9 cellular contexts compared by ENCODE assay signal in genomic region chr15:90838066-90838465, GRCh38. TPM values are rescaled to one million over a fixed set of nuclear protein-coding genes. Genes with fewer than 3 reads are reported as not detected.
DNase-seq lines count a peak whose midpoint lies in the region; ATAC-seq and TF ChIP-seq lines count a peak whose summit lies in the region.
"Had no signal": no experiment of that assay in that cellular context is flagged by ENCODE, and none has a peak within 500 bp of the region (broad histone marks: within the 10 kb centered on the region; RNA-seq: fewer than 3 reads in every experiment).

No MANE protein-coding gene starts in this region.

- no peaks in the 10 kb centered on the region for H3K9me3 ChIP-seq in effector memory CD4-positive, alpha-beta T cell (ENCODE audit: control insufficient read depth, low read length)
- H3K9me3 ChIP-seq in gastrocnemius medialis: no peaks in the 10 kb centered on the region
- H3K9me3 ChIP-seq: psoas muscle had no signal

- in situ Hi-C loops in gastrocnemius medialis (cut with MboI; ENCODE audit: low sequenced_read_pairs in 4 of 4): no loop called here

- H3K4me1 ChIP-seq in effector memory CD4-positive, alpha-beta T cell (ENCODE audit: control insufficient read depth, insufficient read depth, low read length, poor library complexity, severe bottlenecking): peaks cover 24% of the 10 kb centered on the region
- no peaks in the 10 kb centered on the region for H3K4me1 ChIP-seq in gastrocnemius medialis
- H3K4me1 ChIP-seq: psoas muscle had no signal

- no peak for TF ChIP-seq CTCF in gastrocnemius medialis (IDR thresholded peaks at IDR 0.05 in 4 of 5, conservative IDR thresholded peaks at IDR 0.05 in 1 of 5)

- DNase-seq in activated CD8-positive, alpha-beta memory T cell treated with anti-CD3 and anti-CD28 coated beads for 1 hour (ENCODE audit: extremely low read depth in 1 of 2, low read depth in 1 of 2): peak; percentile 79 to 85
- DNase-seq in effector memory CD4-positive, alpha-beta T cell: peak; percentile 77 to 87 (median 83)
- DNase-seq in stimulated activated CD8-positive, alpha-beta memory T cell treated with anti-CD3 and anti-CD28 coated beads, Interleukin-12 subunit alpha, Interleukin-12 subunit beta, amount 100 ng/mL, for 4 hours (ENCODE audit: low read depth): peak; percentile 86
- DNase-seq in ecto neural progenitor cell (ENCODE audit: low spot score) (no peak), NOMO-1 treated with dmso at 0.1 percent for 144 hours (lab: John Stamatoyannopoulos, UW; ENCODE audit: unreplicated experiment) (no peak), gastrocnemius medialis (no peak)
- DNase-seq: psoas muscle had no signal

- TF ChIP-seq POLR2A in gastrocnemius medialis (IDR thresholded peaks at IDR 0.05): no peak

- intact Hi-C loops in gastrocnemius medialis (cut with DNase I; ENCODE audit: low total_unique reads): no loop called here

- peak overlapping the region; percentile 64 for H3K27ac ChIP-seq in effector memory CD4-positive, alpha-beta T cell (ENCODE audit: insufficient read depth, low read length, poor library complexity, severe bottlenecking)
- H3K27ac ChIP-seq in gastrocnemius medialis: no peak overlapping the region
- H3K27ac ChIP-seq: psoas muscle had no signal

- ATAC-seq in GM21423 (IDR thresholded peaks at IDR 0.05; ENCODE audit: unreplicated experiment): peak; percentile 44
- ATAC-seq in HG03039 (IDR thresholded peaks at IDR 0.05; ENCODE audit: unreplicated experiment): no peak
- no peak for ATAC-seq in gastrocnemius medialis
- ATAC-seq: psoas muscle had no signal

- H3K36me3 ChIP-seq in effector memory CD4-positive, alpha-beta T cell (ENCODE audit: control insufficient read depth, insufficient read depth, low read length): no peaks in the 10 kb centered on the region
- no peaks in the 10 kb centered on the region for H3K36me3 ChIP-seq in gastrocnemius medialis

- H3K4me3 ChIP-seq in effector memory CD4-positive, alpha-beta T cell (ENCODE audit: insufficient read depth, low read depth, low read length, poor library complexity, severe bottlenecking): no peak overlapping the region
- H3K4me3 ChIP-seq in gastrocnemius medialis: no peak overlapping the region
- H3K4me3 ChIP-seq: psoas muscle had no signal

- H3K27me3 ChIP-seq in effector memory CD4-positive, alpha-beta T cell (replicated peaks; ENCODE audit: control insufficient read depth, insufficient read depth, low read length, poor library complexity, severe bottlenecking): no peaks in the 10 kb centered on the region
- no peaks in the 10 kb centered on the region for H3K27me3 ChIP-seq in gastrocnemius medialis

RNA-seq across cellular contexts. Expression of gene FURIN, which starts 30.3 kb away (rescaled TPM):
- 100 to 1,000 TPM in 3 of 4 donors, 10 to 100 TPM in 1; 76.7 to 159 (median 118) TPM for total RNA-seq in gastrocnemius medialis

RNA-seq across cellular contexts. Expression of gene FES, which starts 46.2 kb away (rescaled TPM):
- 10 to 100 TPM in 2 of 4 donors, 1 to 10 TPM in 2; 5.3 to 13.5 (median 10.1) TPM for total RNA-seq in gastrocnemius medialis

Comparison
In these comparisons a context has a peak if more than half of its experiments do, and no peak if none do; other contexts are left out.
1. DNase-seq: peak in activated CD8-positive, alpha-beta memory T cell treated with anti-CD3 and anti-CD28 coated beads for 1 hour (2 of 2), effector memory CD4-positive, alpha-beta T cell (3 of 3) and stimulated activated CD8-positive, alpha-beta memory T cell treated with anti-CD3 and anti-CD28 coated beads, Interleukin-12 subunit alpha, Interleukin-12 subunit beta, amount 100 ng/mL, for 4 hours (single experiment); none in ecto neural progenitor cell (single experiment), NOMO-1 treated with dmso at 0.1 percent for 144 hours (single experiment) and gastrocnemius medialis (0 of 2).